Comparison of ENCODE assay signal across 28 cellular contexts in the genomic region with DNA sequence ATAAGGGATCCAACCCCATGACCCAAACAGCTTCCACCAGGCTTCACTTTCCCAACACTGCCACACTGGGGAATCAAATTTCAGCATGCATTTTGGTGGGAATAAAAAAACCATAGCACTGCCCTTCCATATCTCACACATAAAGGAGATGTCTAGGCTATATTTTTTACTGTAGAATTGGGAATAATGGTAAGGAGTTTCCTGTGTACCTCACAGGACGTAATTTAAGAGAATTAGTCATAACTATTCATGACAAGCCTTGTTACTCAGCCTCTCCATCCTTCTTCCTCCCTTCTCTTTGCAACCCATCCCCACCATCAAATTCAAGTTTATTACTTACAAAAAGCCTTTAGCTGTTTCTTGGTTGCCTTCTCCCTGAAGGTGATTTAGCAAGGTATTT.
"Had no signal": no experiment of that assay in that cellular context is flagged by ENCODE, and none has a peak within 500 bp of the region (broad histone marks: within the 10 kb centered on the region; RNA-seq: fewer than 3 reads in every experiment).

No MANE protein-coding gene starts in this region.

- H3K27me3 ChIP-seq: gastroesophageal sphincter, hepatocyte, ovary, sigmoid colon, uterus had no signal

- ATAC-seq: gastroesophageal sphincter; left cardiac atrium; left ventricle myocardium superior; stimulated activated effector memory CD8-positive, alpha-beta T cell treated with anti-CD3 and anti-CD28 coated beads, Interleukin-12 subunit alpha, Interleukin-12 subunit beta, amount 100 ng/mL, for 72 hours had no signal

- H3K4me1 ChIP-seq: gastroesophageal sphincter, prostate gland, uterus had no signal

- H2AFZ ChIP-seq: hepatocyte had no signal

- H3K9me3 ChIP-seq: gastroesophageal sphincter, ovary, prostate gland, sigmoid colon, thoracic aorta, uterus had no signal

- H3K79me2 ChIP-seq: hepatocyte had no signal

- H3K36me3 Mint-ChIP-seq: mesothelial cell of epicardium; stimulated activated effector memory CD8-positive, alpha-beta T cell treated with anti-CD3 and anti-CD28 coated beads, Interleukin-12 subunit alpha, Interleukin-12 subunit beta, amount 100 ng/mL, for 72 hours had no signal

- H3K4me2 ChIP-seq: hepatocyte had no signal

- H3K4me3 ChIP-seq: coronary artery, gastroesophageal sphincter, hepatocyte, ovary, prostate gland, sigmoid colon, thoracic aorta, uterus had no signal

- H3K36me3 ChIP-seq: gastroesophageal sphincter, ovary, prostate gland, sigmoid colon, thoracic aorta, uterus had no signal

- DNase-seq: activated B cell treated with CpG ODN at 0.5 μM for 24 hours; activated CD4-positive, alpha-beta T cell treated with anti-CD3 and anti-CD28 coated beads, Interleukin-2, amount 50 U/mL, for 4 hours; activated CD8-positive, alpha-beta memory T cell treated with anti-CD3 and anti-CD28 coated beads for 24 hours; activated effector memory CD4-positive, alpha-beta T cell treated with Interleukin-2 at 50 U/mL for 16 hours; activated naive CD4-positive, alpha-beta T cell treated with Interleukin-2 at 50 U/mL for 16 hours; anterior cingulate cortex; islet precursor cell; left cardiac atrium; left ventricle myocardium superior; naive B cell; nephron progenitor cell; ovary; retina; sigmoid colon; small intestine; stimulated activated CD4-positive, alpha-beta T cell treated with anti-CD3 and anti-CD28 coated beads, Interleukin-4, amount 100 ng/mL, for 24 hours; uterus had no signal

- H3K27me3 Mint-ChIP-seq: activated naive CD8-positive, alpha-beta T cell; stimulated activated naive CD8-positive, alpha-beta T cell treated with anti-CD3 and anti-CD28 coated beads, Interleukin-15, Interleukin-2, amounts not matched to agents 100 ng/mL and 50 ng/mL, for 24 hours; type B pancreatic cell had no signal

- H3K4me3 Mint-ChIP-seq: activated B cell treated with CpG ODN at 0.5 μM for 24 hours; activated naive CD8-positive, alpha-beta T cell; mesothelial cell of epicardium; naive B cell; stimulated activated effector memory CD8-positive, alpha-beta T cell treated with anti-CD3 and anti-CD28 coated beads, Interleukin-12 subunit alpha, Interleukin-12 subunit beta, amount 100 ng/mL, for 72 hours; stimulated activated naive CD8-positive, alpha-beta T cell treated with anti-CD3 and anti-CD28 coated beads, Interleukin-15, Interleukin-2, amounts not matched to agents 100 ng/mL and 50 ng/mL, for 24 hours; T-helper 2 cell treated with Interferon-gamma antibody and Interleukin-4, amounts not matched to agents 5 μg/mL and 100 μg/mL, for 36 hours; type B pancreatic cell had no signal

- H3K27ac Mint-ChIP-seq: activated B cell treated with CpG ODN at 0.5 μM for 24 hours; activated naive CD8-positive, alpha-beta T cell; mesothelial cell of epicardium; naive B cell; stimulated activated effector memory CD8-positive, alpha-beta T cell treated with anti-CD3 and anti-CD28 coated beads, Interleukin-12 subunit alpha, Interleukin-12 subunit beta, amount 100 ng/mL, for 72 hours; stimulated activated naive CD8-positive, alpha-beta T cell treated with anti-CD3 and anti-CD28 coated beads, Interleukin-15, Interleukin-2, amounts not matched to agents 100 ng/mL and 50 ng/mL, for 24 hours; T-helper 2 cell treated with Interferon-gamma antibody and Interleukin-4, amounts not matched to agents 5 μg/mL and 100 μg/mL, for 36 hours; type B pancreatic cell had no signal

- H3K4me1 Mint-ChIP-seq: activated B cell treated with CpG ODN at 0.5 μM for 24 hours had no signal

- H3K27ac ChIP-seq: coronary artery, gastroesophageal sphincter, hepatocyte, ovary, prostate gland, sigmoid colon, thoracic aorta had no signal
